8 cellular contexts compared by ENCODE assay signal in the genomic region with DNA sequence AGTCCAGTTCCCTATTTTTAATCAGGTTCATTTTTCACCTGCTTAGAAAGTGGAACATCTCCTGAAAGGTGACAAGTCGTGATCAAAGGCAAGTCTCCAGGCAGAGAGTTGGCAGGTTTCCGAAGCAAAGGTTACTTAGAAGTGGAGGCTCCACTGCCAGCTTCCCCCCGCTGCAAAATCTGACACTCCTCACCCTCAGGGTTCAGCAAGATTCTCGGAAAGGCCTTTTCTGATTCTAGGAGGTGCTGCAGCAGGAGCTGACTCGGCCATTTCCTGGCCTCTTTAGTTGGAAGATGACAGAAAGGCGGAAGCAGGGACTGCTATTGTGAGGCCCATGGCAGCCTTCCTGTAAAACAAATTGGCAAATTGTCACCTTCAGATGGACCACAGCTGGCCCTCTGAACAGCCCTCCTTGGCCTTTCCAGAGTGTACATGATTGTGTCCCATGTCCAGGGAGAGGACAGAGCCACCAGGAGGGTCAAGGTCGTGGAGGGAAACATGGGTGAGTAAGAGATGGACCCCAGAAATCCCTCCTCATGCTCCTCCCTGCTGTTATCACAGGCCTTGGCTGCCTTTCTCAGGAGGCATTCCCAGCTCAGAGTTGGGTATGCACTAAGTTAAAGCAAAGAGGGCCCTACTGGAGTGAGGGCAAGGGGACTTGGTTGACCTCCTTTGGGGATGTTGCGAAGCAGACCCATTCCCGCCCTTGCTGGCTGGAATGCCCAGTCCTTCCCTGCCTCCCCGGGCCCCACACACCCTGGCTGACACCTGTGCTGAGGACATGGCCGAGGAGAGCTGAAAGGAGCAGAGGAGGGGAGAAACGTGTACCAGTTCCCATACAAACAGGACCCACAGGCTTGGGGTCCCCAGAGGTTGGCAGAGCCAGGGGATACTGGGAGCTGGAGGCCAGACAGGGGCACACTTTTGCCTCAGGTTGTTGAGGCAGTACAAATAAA.
DNase-seq lines count a peak whose midpoint lies in the region; ATAC-seq and TF ChIP-seq lines count a peak whose summit lies in the region.

No MANE protein-coding gene starts in this region.

- H3K27me3 Mint-ChIP-seq in nephron (ENCODE audit: low read depth): no peaks in the 10 kb centered on the region

- H3K4me1 Mint-ChIP-seq in nephron: peaks cover 89% of the 10 kb centered on the region

- TF ChIP-seq EP300 in tibial nerve (IDR thresholded peaks at IDR 0.05): no peak

- H3K27ac ChIP-seq in tibial nerve: peak overlapping the region; percentile 91 to 97 (median 93)

- no peaks in the 10 kb centered on the region for H3K9me3 Mint-ChIP-seq in nephron

- 57 to 58% methylated on average over 12 of the region's 12 CpGs for WGBS in tibial nerve, 2 donors

- peak overlapping the region in 2 of 3 experiments; percentile 52 to 59 for H3K4me3 Mint-ChIP-seq in nephron

- DNase-seq in activated gamma-delta T cell treated with Interleukin-2 at 50 U/mL for 16 hours: peak; percentile 43
- no peak for DNase-seq in activated gamma-delta T cell (lab: John Stamatoyannopoulos, UW)
- peak; percentile 49 for DNase-seq in activated CD4-positive, alpha-beta T cell treated with anti-CD3 and anti-CD28 coated beads, Interleukin-2, amount 50 U/mL, for 1 hour
- DNase-seq in effector CD8-positive, alpha-beta T cell (lab: John Stamatoyannopoulos, UW): peak; percentile 21
- peak in 1 of 2 donors; percentile 40 for DNase-seq in tibial nerve (ENCODE audit: low spot score in 2 of 2)
- DNase-seq in GM19240 (ENCODE audit: insufficient read length, low spot score): no peak

- peak overlapping the region in 1 of 4 donors; percentile 25 for H3K4me3 ChIP-seq in tibial nerve

- H3K27ac Mint-ChIP-seq in nephron: peak overlapping the region; percentile 99 to 100 (median 99)

- H3K36me3 ChIP-seq in tibial nerve: no peaks in the 10 kb centered on the region

- no peak for TF ChIP-seq CTCF in nephron (IDR thresholded peaks at IDR 0.05; ENCODE audit: unreplicated experiment in 3 of 3)
- no peak for TF ChIP-seq CTCF in tibial nerve (IDR thresholded peaks at IDR 0.05)

- ATAC-seq in HG02840 (IDR thresholded peaks at IDR 0.05; ENCODE audit: low FRiP score, unreplicated experiment): no peak

- peaks cover 10 to 81% (median 69%) of the 10 kb centered on the region in 4 donors for H3K4me1 ChIP-seq in tibial nerve

- no peaks in the 10 kb centered on the region for H3K9me3 ChIP-seq in tibial nerve

- TF ChIP-seq POLR2A in tibial nerve (IDR thresholded peaks at IDR 0.05): no peak

- no peaks in the 10 kb centered on the region for H3K27me3 ChIP-seq in tibial nerve

- H3K36me3 Mint-ChIP-seq in nephron (ENCODE audit: low read depth): no peaks in the 10 kb centered on the region

Comparison
In these comparisons a context has a peak if more than half of its experiments do, and no peak if none do; other contexts are left out.
1. DNase-seq: peak in activated gamma-delta T cell treated with Interleukin-2 at 50 U/mL for 16 hours (single experiment), activated CD4-positive, alpha-beta T cell treated with anti-CD3 and anti-CD28 coated beads, Interleukin-2, amount 50 U/mL, for 1 hour (single experiment) and effector CD8-positive, alpha-beta T cell (single experiment); none in activated gamma-delta T cell (single experiment) and GM19240 (single experiment).